1 cellular context compared by ENCODE assay signal in genomic region chr2:185372188-185372587, GRCh38.
TF ChIP-seq lines count a peak whose summit lies in the region.

No MANE protein-coding gene starts in this region.

TF ChIP-seq in HepG2, 621 proteins besides CTCF, POLR2A, EP300 and RAD21:
- peak; percentile 22; the same call in 1 of the 2 replicates for TF ChIP-seq CEBPB (IDR thresholded peaks at IDR 0.05; ENCODE audit: borderline replicate concordance, low read depth, low read length)
- TF ChIP-seq PHF21A (CRISPR knock-in tag; IDR thresholded peaks at IDR 0.05) = no peak
